Comparison of ENCODE assay signal across 8 cellular contexts in genomic region chr22:40636380-40637180, GRCh38. TPM values are rescaled to one million over a fixed set of nuclear protein-coding genes. Genes with fewer than 3 reads are reported as not detected.
DNase-seq lines count a peak whose midpoint lies in the region; ATAC-seq and TF ChIP-seq lines count a peak whose summit lies in the region.

Gene MRTFA (minus strand): TSS chr22:40636719.

- peak within 1 kb of the TSS; percentile 68 for H3K4me3 ChIP-seq in epithelial cell of proximal tubule (ENCODE audit: low read depth, low read length)

- no peaks in the 10 kb centered on the region for H3K9me3 Mint-ChIP-seq in activated T-cell treated with anti-CD3 and anti-CD28 coated beads, Interleukin-2, amount 50 U/mL, for 24 hours

- peaks cover 45% of the 10 kb centered on the region for H3K4me1 Mint-ChIP-seq in activated T-cell treated with anti-CD3 and anti-CD28 coated beads, Interleukin-2, amount 50 U/mL, for 24 hours (ENCODE audit: low read depth)

- no peak for TF ChIP-seq CTCF in epithelial cell of proximal tubule (conservative IDR thresholded peaks at IDR 0.05; ENCODE audit: low read depth, low read length)

- in situ Hi-C loops in KBM-7 (cut with MboI; ENCODE audit: low pct_unique_long_range_greater_than_20kb, low sequenced_read_pairs) = no loop called here

- ATAC-seq in GM21717 (IDR thresholded peaks at IDR 0.05; ENCODE audit: unreplicated experiment) = peak; percentile 83

- DNase-seq in DMS153 treated with DMSO at 0.1 percent for 48 hours (lab: John Stamatoyannopoulos, UW; ENCODE audit: unreplicated experiment) (peak; percentile 98), KBM-7 (peak; percentile 100), epithelial cell of proximal tubule (ENCODE audit: low read depth) (peak; percentile 87), mucosa of gallbladder (ENCODE audit: low spot score) (peak; percentile 100)
- DNase-seq in activated T-cell treated with anti-CD3 and anti-CD28 coated beads, Interleukin-2, amount 50 U/mL, for 24 hours = peak; percentile 99
- peak; percentile 96 to 100 for DNase-seq in stimulated activated CD8-positive, alpha-beta memory T cell treated with anti-CD3 and anti-CD28 coated beads, Interleukin-4, amount 100 ng/mL, for 4 hours (ENCODE audit: low read depth in 2 of 2, low spot score in 1 of 2)

- peaks cover 16% of the 10 kb centered on the region for H3K36me3 Mint-ChIP-seq in activated T-cell treated with anti-CD3 and anti-CD28 coated beads, Interleukin-2, amount 50 U/mL, for 24 hours (ENCODE audit: low read depth)

- H3K4me3 Mint-ChIP-seq in activated T-cell treated with anti-CD3 and anti-CD28 coated beads, Interleukin-2, amount 50 U/mL, for 24 hours = peak within 1 kb of the TSS; percentile 93

- H3K27ac Mint-ChIP-seq in activated T-cell treated with anti-CD3 and anti-CD28 coated beads, Interleukin-2, amount 50 U/mL, for 24 hours = peak within 1 kb of the TSS; percentile 99

- H3K27me3 Mint-ChIP-seq in activated T-cell treated with anti-CD3 and anti-CD28 coated beads, Interleukin-2, amount 50 U/mL, for 24 hours = no peaks in the 10 kb centered on the region

TF ChIP-seq in PFSK-1, 5 proteins besides CTCF, POLR2A, EP300 and RAD21:
- TF ChIP-seq SIN3A (IDR thresholded peaks at IDR 0.05; ENCODE audit: borderline replicate concordance, insufficient read depth, low read length) (peak; percentile 48; the same call in 1 of the 2 replicates), FOXP2 (optimal IDR thresholded peaks at IDR 0.05; ENCODE audit: borderline replicate concordance, extremely low read depth, extremely low read length, insufficient read depth) (peak; percentile 80), POLR2AphosphoS5 (IDR thresholded peaks at IDR 0.05; ENCODE audit: low read depth, low read length) (peak; percentile 80), REST (IDR thresholded peaks at IDR 0.05; ENCODE audit: insufficient read depth in 1 of 2, low read depth in 2 of 2, low read length in 2 of 2) (0 out of 4 replicates have a peak, but pooled peaks of 1 of the 2 experiments have one; percentile 39), TAF1 (IDR thresholded peaks at IDR 0.05; ENCODE audit: borderline replicate concordance, insufficient read depth, low read length) (peak; percentile 86; the same call in 1 of the 2 replicates)

RNA-seq across cellular contexts. Expression of gene MRTFA, which starts in this region (rescaled TPM):
- 25.1 TPM for polyA plus RNA-seq in PFSK-1 (2012; ENCODE audit: insufficient read length, low read depth)
- total RNA-seq in epithelial cell of proximal tubule = 32.7 and 52.1 TPM in 2 replicates
- 44.1 TPM for total RNA-seq in mucosa of gallbladder

Comparison
In these comparisons a context has a peak if more than half of its experiments do, and no peak if none do; other contexts are left out.
1. Peak in every context shown above with its lines: DNase-seq, ATAC-seq and H3K4me3 ChIP-seq.